In the genomic region with DNA sequence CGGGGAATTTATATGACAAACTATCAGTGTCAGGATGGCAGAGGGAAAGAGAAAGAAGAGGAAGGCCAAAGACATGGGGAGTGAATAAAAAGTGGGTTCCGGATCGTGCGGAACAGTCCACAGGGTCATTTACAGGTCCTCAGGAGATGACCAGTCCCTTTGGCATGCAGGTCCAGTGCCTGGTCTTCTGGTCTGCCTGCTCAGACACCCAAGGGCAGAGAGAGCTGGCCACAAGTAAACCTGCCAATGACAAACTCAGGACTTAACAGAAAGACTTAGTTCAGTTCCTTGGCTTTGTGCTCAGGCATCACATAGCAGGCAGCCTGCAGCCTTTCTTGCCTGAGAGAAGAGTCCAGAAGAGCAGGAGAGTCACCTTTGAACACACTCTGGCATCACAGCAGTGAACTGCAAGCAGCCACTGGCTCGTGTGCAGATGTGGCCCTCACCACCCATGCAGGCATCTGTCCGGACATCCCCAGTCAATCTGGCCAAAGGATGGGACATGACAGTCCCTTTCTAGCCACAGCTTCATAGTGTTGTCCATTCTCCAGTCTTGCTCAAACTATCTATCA, we compare ENCODE assay signal across 8 cellular contexts. TPM values are rescaled to one million over a fixed set of nuclear protein-coding genes. Genes with fewer than 3 reads are reported as not detected.
DNase-seq lines count a peak whose midpoint lies in the region; ATAC-seq and TF ChIP-seq lines count a peak whose summit lies in the region.

No MANE protein-coding gene starts in this region.

- peaks cover 37% of the 10 kb centered on the region for H3K36me3 ChIP-seq in MG63
- peaks cover 4% of the 10 kb centered on the region for H3K36me3 ChIP-seq in kidney epithelial cell (ENCODE audit: control insufficient read depth, insufficient read depth, low read length)
- peaks cover 39% of the 10 kb centered on the region for H3K36me3 ChIP-seq in thoracic aorta

- no peak for TF ChIP-seq CTCF in AG10803 (conservative IDR thresholded peaks at IDR 0.05; ENCODE audit: low read length)
- no peak for TF ChIP-seq CTCF in MCF 10A (IDR thresholded peaks at IDR 0.05; ENCODE audit: unreplicated experiment)
- no peak for TF ChIP-seq CTCF in kidney epithelial cell (IDR thresholded peaks at IDR 0.05; ENCODE audit: insufficient read depth, low read length, poor library complexity, severe bottlenecking)
- no peak for TF ChIP-seq CTCF in thoracic aorta (IDR thresholded peaks at IDR 0.05)

- H3K9me3 ChIP-seq in MG63: no peaks in the 10 kb centered on the region
- H3K9me3 ChIP-seq in thoracic aorta: no peaks in the 10 kb centered on the region

- peak; percentile 92 for DNase-seq in AG10803 (ENCODE audit: low read depth)
- DNase-seq in MG63: peak; percentile 89
- peak; percentile 81 for DNase-seq in MCF 10A (ENCODE audit: unreplicated experiment)
- peak; percentile 87 for DNase-seq in kidney epithelial cell (ENCODE audit: low read depth)
- DNase-seq in thoracic aorta (ENCODE audit: low spot score): peak; percentile 62
- no peak for DNase-seq in stimulated activated CD4-positive, alpha-beta T cell treated with anti-CD3 and anti-CD28 coated beads, Interleukin-12 subunit alpha, Interleukin-12 subunit beta, amount 100 ng/mL, for 4 hours
- no peak for DNase-seq in NCI-H1436 (lab: John Stamatoyannopoulos, UW)

- H3K9me3 Mint-ChIP-seq in MCF 10A (ENCODE audit: unreplicated experiment): no peaks in the 10 kb centered on the region

- peaks cover 52% of the 10 kb centered on the region for H3K36me3 Mint-ChIP-seq in MCF 10A (ENCODE audit: insufficient read depth, unreplicated experiment)

- peak; percentile 94 for ATAC-seq in thoracic aorta (ENCODE audit: insufficient number of reproducible peaks, low FRiP score, low read depth)
- no peak for ATAC-seq in HG03342 (IDR thresholded peaks at IDR 0.05; ENCODE audit: unreplicated experiment)

- H3K27me3 ChIP-seq in MG63 (no peaks in the 10 kb centered on the region), kidney epithelial cell (ENCODE audit: control insufficient read depth, insufficient read depth, low read length) (no peaks in the 10 kb centered on the region), thoracic aorta (replicated peaks; ENCODE audit: insufficient read depth) (no peaks in the 10 kb centered on the region)

- peaks cover 5% of the 10 kb centered on the region for H3K4me1 Mint-ChIP-seq in MCF 10A (ENCODE audit: insufficient read depth, unreplicated experiment)

- intact Hi-C loops in MCF 10A (cut with micrococcal nuclease): no loop called here

- peak overlapping the region; percentile 71 to 85 for H3K27ac ChIP-seq in thoracic aorta

- H3K4me3 Mint-ChIP-seq in MCF 10A (ENCODE audit: unreplicated experiment): no peak overlapping the region

- no TSS peak for BruUV-seq in MCF 10A (replicated peaks; lab: Mats Ljungman, UMichigan)

- peak overlapping the region; percentile 42 for H3K27ac Mint-ChIP-seq in MCF 10A (ENCODE audit: low read depth, unreplicated experiment)

- H3K4me1 ChIP-seq in thoracic aorta (ENCODE audit: control insufficient read depth in 1 of 2, low read depth in 2 of 2): peaks cover 15 to 29% of the 10 kb centered on the region in 2 donors

- CTCF ChIA-PET in MCF 10A (lab: Yijun Ruan, JAX): no interaction called here

- H3K4me3 ChIP-seq in AG10803 (ENCODE audit: low read length) (no peak overlapping the region), MG63 (no peak overlapping the region), kidney epithelial cell (ENCODE audit: low read depth, low read length) (no peak overlapping the region), thoracic aorta (peak overlapping the region; percentile 59)

- H3K27me3 Mint-ChIP-seq in MCF 10A (ENCODE audit: insufficient read depth, unreplicated experiment): no peaks in the 10 kb centered on the region

- POLR2A ChIA-PET in MCF 10A (lab: Yijun Ruan, JAX): no interaction called here

RNA-seq across cellular contexts. Expression of a gene that starts 14.0 kb away (rescaled TPM):
- total RNA-seq in MG63 (2014; rRNA removed; shearing (Covaris generic); ENCODE audit: low replicate concordance): 3.7 and 7.3 TPM in 2 replicates
- total RNA-seq in MCF 10A (2022) (31.5 and 40.0 TPM in 2 replicates), kidney epithelial cell (54.9 and 63.5 TPM in 2 replicates), thoracic aorta (10 to 100 TPM; 50.8 to 52.4 TPM)

RNA-seq across cellular contexts. Expression of a gene that starts 14.2 kb away (rescaled TPM):
- 76.2 and 103 TPM in 2 replicates for total RNA-seq in MG63 (2014; rRNA removed; shearing (Covaris generic); ENCODE audit: low replicate concordance)
- 62.3 and 63.3 TPM in 2 replicates for total RNA-seq in MCF 10A (2022)
- total RNA-seq in kidney epithelial cell: 73.7 and 114 TPM in 2 replicates
- total RNA-seq in thoracic aorta: 100 to 1,000 TPM; 115 to 123 TPM

RNA-seq across cellular contexts. Expression of a gene that starts 43.2 kb away (rescaled TPM):
- total RNA-seq in MG63 (2014; rRNA removed; shearing (Covaris generic); ENCODE audit: low replicate concordance): 100 and 113 TPM in 2 replicates
- total RNA-seq in MCF 10A (2022) (84.1 and 105 TPM in 2 replicates), kidney epithelial cell (96.1 and 104 TPM in 2 replicates), thoracic aorta (100 to 1,000 TPM in 1 of 2 donors, 10 to 100 TPM in 1; 68.1 to 135 TPM)

RNA-seq across cellular contexts. Expression of a gene that starts 53.5 kb away (rescaled TPM):
- 56.6 and 56.9 TPM in 2 replicates for total RNA-seq in MG63 (2014; rRNA removed; shearing (Covaris generic); ENCODE audit: low replicate concordance)
- total RNA-seq in MCF 10A (2022): 115 and 116 TPM in 2 replicates
- 104 and 124 TPM in 2 replicates for total RNA-seq in kidney epithelial cell
- 10 to 100 TPM; 77.2 to 85.6 TPM for total RNA-seq in thoracic aorta

Comparison
In these comparisons a context has a peak if more than half of its experiments do, and no peak if none do; other contexts are left out.
1. DNase-seq: peak in AG10803 (single experiment), MG63 (single experiment), MCF 10A (single experiment), kidney epithelial cell (single experiment) and thoracic aorta (single experiment); none in stimulated activated CD4-positive, alpha-beta T cell treated with anti-CD3 and anti-CD28 coated beads, Interleukin-12 subunit alpha, Interleukin-12 subunit beta, amount 100 ng/mL, for 4 hours (single experiment) and NCI-H1436 (single experiment).